Comparison of ENCODE assay signal across 18 cellular contexts in the genomic region with DNA sequence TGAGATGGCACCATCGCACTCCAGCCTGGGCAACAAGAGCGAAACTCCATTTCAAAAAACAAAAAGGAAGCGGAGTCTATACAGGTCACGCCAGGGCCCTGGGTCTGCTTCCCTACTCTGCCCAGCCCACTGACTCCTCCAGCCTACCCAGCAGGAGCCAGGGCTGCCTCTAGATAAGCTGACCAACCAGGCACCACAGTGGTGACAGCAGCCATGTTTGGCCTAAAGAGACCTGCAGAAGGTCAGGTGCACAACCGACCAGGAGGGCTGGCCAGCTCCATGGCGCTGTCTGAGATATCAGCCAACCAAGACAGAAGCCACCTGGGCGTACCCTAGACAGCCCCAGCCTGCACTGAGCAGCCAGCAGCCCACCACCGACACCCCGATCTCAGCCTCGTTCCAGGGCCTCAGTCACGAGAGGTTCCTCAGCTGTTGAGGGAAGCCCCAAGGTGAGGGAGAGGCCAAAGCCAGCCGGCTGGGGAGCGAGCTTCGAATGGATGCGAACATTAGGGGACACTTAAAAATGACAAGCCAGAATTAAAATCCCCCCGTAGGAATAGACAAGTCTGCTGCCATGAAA.
"Had no signal": no experiment of that assay in that cellular context is flagged by ENCODE, and none has a peak within 500 bp of the region (broad histone marks: within the 10 kb centered on the region; RNA-seq: fewer than 3 reads in every experiment).

No MANE protein-coding gene starts in this region.

- ATAC-seq: activated T-cell treated with anti-CD3 and anti-CD28 coated beads, Interleukin-2, amount 50 U/mL, for 4 hours; heart left ventricle; left ventricle myocardium superior; naive thymus-derived CD4-positive, alpha-beta T cell had no signal

- FAIRE-seq: bronchial epithelial cell, frontal cortex, TTC549 had no signal

- H3K27me3 ChIP-seq: adrenal gland, heart left ventricle, tibial artery, uterus had no signal

- DNase-seq: activated CD4-positive, alpha-beta memory T cell treated with anti-CD3 and anti-CD28 coated beads, Interleukin-2, amount 10 ng/mL, durations not matched to agents 7 days and 5 days; activated naive CD4-positive, alpha-beta T cell treated with anti-CD3 and anti-CD28 coated beads, Interleukin-2, amount 50 U/mL, for 16 hours; activated T-cell treated with anti-CD3 and anti-CD28 coated beads, Interleukin-2, amount 50 U/mL, for 4 hours; cerebellar nuclear complex; effector CD4-positive, alpha-beta T cell; left ventricle myocardium superior; mesenchymal stem cell; SW 1271; uterus had no signal

- H3K4me3 ChIP-seq: adrenal gland, heart left ventricle, tibial artery, uterus had no signal

- H3K27ac Mint-ChIP-seq: activated CD4-positive, alpha-beta memory T cell treated with anti-CD3 and anti-CD28 coated beads, Interleukin-2, amount 10 ng/mL, durations not matched to agents 7 days and 5 days had no signal

- H3K9ac ChIP-seq: parathyroid adenoma had no signal

- H3K4me1 ChIP-seq: adrenal gland, parathyroid adenoma, tibial artery, uterus had no signal

- H3K36me3 ChIP-seq: adrenal gland, neutrophil, uterus had no signal

- H3K9me3 Mint-ChIP-seq: activated CD4-positive, alpha-beta memory T cell treated with anti-CD3 and anti-CD28 coated beads, Interleukin-2, amount 10 ng/mL, durations not matched to agents 7 days and 5 days; activated T-cell treated with anti-CD3 and anti-CD28 coated beads, Interleukin-2, amount 50 U/mL, for 4 hours; naive thymus-derived CD4-positive, alpha-beta T cell had no signal

- H3K9me3 ChIP-seq: adrenal gland, neutrophil, tibial artery, uterus had no signal

- H3K4me3 Mint-ChIP-seq: activated CD4-positive, alpha-beta memory T cell treated with anti-CD3 and anti-CD28 coated beads, Interleukin-2, amount 10 ng/mL, durations not matched to agents 7 days and 5 days; activated T-cell treated with anti-CD3 and anti-CD28 coated beads, Interleukin-2, amount 50 U/mL, for 4 hours had no signal

- H3K27ac ChIP-seq: adrenal gland, heart left ventricle, neutrophil, parathyroid adenoma, tibial artery, uterus had no signal
